In the genomic region with DNA sequence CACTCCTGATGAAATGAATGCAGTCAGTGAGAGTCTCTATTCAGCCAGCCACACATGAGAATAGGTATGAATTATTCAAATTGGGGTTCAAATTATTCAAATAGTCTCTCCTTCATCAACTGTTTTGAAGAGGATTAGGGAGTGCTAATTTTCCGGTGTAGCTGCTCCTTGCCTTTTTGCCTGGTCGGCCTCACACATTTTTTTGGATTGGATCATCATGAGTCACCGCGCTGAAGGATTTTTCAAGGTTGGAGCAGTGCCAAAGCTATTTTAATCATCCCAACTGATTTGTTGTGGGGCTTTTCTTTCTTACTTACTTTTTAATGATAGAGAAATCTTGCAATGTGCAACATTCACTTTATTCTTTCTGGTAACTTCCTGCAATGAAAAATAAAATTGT, we compare ENCODE assay signal across 10 cellular contexts. TPM values are rescaled to one million over a fixed set of nuclear protein-coding genes. Genes with fewer than 3 reads are reported as not detected.
DNase-seq lines count a peak whose midpoint lies in the region; ATAC-seq, FAIRE-seq and TF ChIP-seq lines count a peak whose summit lies in the region.
"Had no signal": no experiment of that assay in that cellular context is flagged by ENCODE, and none has a peak within 500 bp of the region (broad histone marks: within the 10 kb centered on the region; RNA-seq: fewer than 3 reads in every experiment).

No MANE protein-coding gene starts in this region.

- no peak overlapping the region for H3K4me3 ChIP-seq in BJ (ENCODE audit: low read depth, low read length)
- H3K4me3 ChIP-seq in astrocyte of the spinal cord (ENCODE audit: low read depth, low read length): no peak overlapping the region
- H3K4me3 ChIP-seq in keratinocyte (ENCODE audit: control insufficient read depth in 2 of 3, extremely low read depth in 1 of 3, insufficient read depth in 2 of 3, low read depth in 1 of 3, low read length in 3 of 3): peak overlapping the region in 1 of 3 experiments; percentile 29

- no peak overlapping the region for H3K27ac ChIP-seq in keratinocyte (ENCODE audit: control insufficient read depth, insufficient read depth, low read length)

- peaks cover 32% of the 10 kb centered on the region for H3K4me1 ChIP-seq in keratinocyte (ENCODE audit: control insufficient read depth, extremely low read depth, insufficient read depth, low read length)

- H3K9me1 ChIP-seq in keratinocyte (ENCODE audit: control insufficient read depth, extremely low read depth, insufficient read depth, low read length): no peaks in the 10 kb centered on the region

- no peaks in the 10 kb centered on the region for H4K20me1 ChIP-seq in keratinocyte (ENCODE audit: control insufficient read depth, extremely low read depth, insufficient read depth, low read length)

- dilution Hi-C loops in keratinocyte (cut with MboI; ENCODE audit: extremely low pct_ligation_motif_present, low sequenced_read_pairs): no loop called here

- CTCF ChIA-PET in BJ (lab: Yijun Ruan, JAX): interaction anchor here (1.4 to 6.9 kb wide), 3 partner anchors 8 to 65 kb away, joined by 3 to 53 read pairs (median 6); no protein-coding TSS in a partner anchor

- no peak for ATAC-seq in activated naive CD4-positive, alpha-beta T cell treated with anti-CD3 and anti-CD28 coated beads, Interleukin-2, amount 50 U/mL, for 72 hours
- ATAC-seq in GM21528 (IDR thresholded peaks at IDR 0.05; ENCODE audit: low FRiP score, unreplicated experiment) (no peak), GM18861 (IDR thresholded peaks at IDR 0.05; ENCODE audit: unreplicated experiment) (no peak)

- DNase-seq in BJ (ENCODE audit: low read depth) (peak; percentile 58), NCI-H1105 (lab: John Stamatoyannopoulos, UW) (peak; percentile 83), astrocyte of the spinal cord (ENCODE audit: low read depth, low spot score) (peak; percentile 93), keratinocyte (ENCODE audit: low read depth, low spot score) (no peak), KG1 (lab: John Stamatoyannopoulos, UW) (no peak)
- no peak for DNase-seq in activated naive CD4-positive, alpha-beta T cell treated with anti-CD3 and anti-CD28 coated beads, Interleukin-2, amount 50 U/mL, for 72 hours (ENCODE audit: low spot score in 2 of 2)

- peak; percentile 93 for FAIRE-seq in keratinocyte (lab: Jason Lieb, UNC)
- FAIRE-seq: GM18507 had no signal

- no peaks in the 10 kb centered on the region for H3K36me3 ChIP-seq in BJ (ENCODE audit: control insufficient read depth, insufficient read depth, low read length)
- no peaks in the 10 kb centered on the region for H3K36me3 ChIP-seq in keratinocyte (ENCODE audit: control insufficient read depth in 2 of 2, extremely low read depth in 1 of 2, insufficient read depth in 2 of 2, low read length in 2 of 2)

- no peak overlapping the region for H3K27ac Mint-ChIP-seq in activated naive CD4-positive, alpha-beta T cell treated with anti-CD3 and anti-CD28 coated beads, Interleukin-2, amount 50 U/mL, for 72 hours
- H3K27ac Mint-ChIP-seq: activated naive CD8-positive, alpha-beta T cell had no signal

- no peaks in the 10 kb centered on the region for H3K36me3 Mint-ChIP-seq in activated naive CD4-positive, alpha-beta T cell treated with anti-CD3 and anti-CD28 coated beads, Interleukin-2, amount 50 U/mL, for 72 hours
- H3K36me3 Mint-ChIP-seq: activated naive CD8-positive, alpha-beta T cell had no signal

- peak overlapping the region; percentile 29 for H2AFZ ChIP-seq in keratinocyte (ENCODE audit: control insufficient read depth, low read length)

- peak overlapping the region; percentile 55 for H3K4me2 ChIP-seq in keratinocyte (ENCODE audit: control insufficient read depth, extremely low read depth, insufficient read depth, low read depth, low read length)

- no peaks in the 10 kb centered on the region for H3K9me3 ChIP-seq in keratinocyte (ENCODE audit: control insufficient read depth, low read depth, low read length)

- POLR2A ChIA-PET in BJ (lab: Charles Lee): interaction anchor here (0.6 kb wide), 2 partner anchors 14 to 338 kb away, joined by 3 read pairs; no protein-coding TSS in a partner anchor

- in situ Hi-C loops in astrocyte of the spinal cord (cut with HindIII; ENCODE audit: low sequenced_read_pairs): no loop called here

- no peak for TF ChIP-seq CTCF in BJ (IDR thresholded peaks at IDR 0.05; ENCODE audit: insufficient read depth, low read depth, low read length)
- TF ChIP-seq CTCF in astrocyte of the spinal cord (IDR thresholded peaks at IDR 0.05; ENCODE audit: low read depth, low read length): no peak
- no peak for TF ChIP-seq CTCF in keratinocyte (optimal IDR thresholded peaks at IDR 0.05 in 1 of 3, IDR thresholded peaks at IDR 0.05 in 1 of 3, conservative IDR thresholded peaks at IDR 0.05 in 1 of 3; ENCODE audit: extremely low read depth in 1 of 3, insufficient read depth in 2 of 3, low read length in 3 of 3)

- no peaks in the 10 kb centered on the region for H3K9me3 Mint-ChIP-seq in activated naive CD4-positive, alpha-beta T cell treated with anti-CD3 and anti-CD28 coated beads, Interleukin-2, amount 50 U/mL, for 72 hours

- H3K27me3 ChIP-seq in BJ (ENCODE audit: control insufficient read depth, insufficient read depth, low read length) (no peaks in the 10 kb centered on the region), keratinocyte (ENCODE audit: control insufficient read depth, extremely low read depth, insufficient read depth, low read length) (no peaks in the 10 kb centered on the region)

- no peak overlapping the region for H3K9ac ChIP-seq in keratinocyte (ENCODE audit: control insufficient read depth, extremely low read depth, insufficient read depth, low read length)

- H3K79me2 ChIP-seq in keratinocyte (ENCODE audit: control insufficient read depth, insufficient read depth, low read length): no peaks in the 10 kb centered on the region

RNA-seq across cellular contexts. Expression of a gene that starts 2.4 kb away (rescaled TPM):
- polyA plus RNA-seq in BJ (2011; rRNA removed) (4.9 and 5.5 TPM in 2 replicates), keratinocyte (0.26 to 1.9 TPM (median 0.81 TPM) in 3 replicates)
- polyA minus RNA-seq in BJ (2011; rRNA and poly(A)+ RNA removed): 3.9 and 8.2 TPM in 2 replicates
- polyA plus RNA-seq in keratinocyte (2011; ENCODE audit: low read depth): 0.80 TPM
- 0.96 and 1.1 TPM in 2 replicates for polyA plus RNA-seq in keratinocyte (2011; cell fraction: cytosol; rRNA removed)
- polyA plus RNA-seq in keratinocyte (2011; cell fraction: nucleus; rRNA removed): 1.2 and 1.9 TPM in 2 replicates
- polyA plus RNA-seq in keratinocyte (2012; ENCODE audit: low replicate concordance): 0.15 and 0.48 TPM in 2 replicates
- 2.3 to 3.9 TPM (median 2.8 TPM) in 3 replicates for polyA minus RNA-seq in keratinocyte
- polyA minus RNA-seq in keratinocyte (2011; cell fraction: cytosol; rRNA and poly(A)+ RNA removed): 0.58 TPM
- polyA minus RNA-seq in keratinocyte (2011; cell fraction: nucleus; rRNA and poly(A)+ RNA removed): 1.7 and 1.8 TPM in 2 replicates
- total RNA-seq in activated naive CD4-positive, alpha-beta T cell treated with anti-CD3 and anti-CD28 coated beads, Interleukin-2, amount 50 U/mL, for 72 hours: 1 to 10 TPM in 1 of 2 donors, not detected in 1; 1.4 TPM

Comparison
In these comparisons a context has a peak if more than half of its experiments do, and no peak if none do; other contexts are left out.
1. DNase-seq: peak in BJ (single experiment), NCI-H1105 (single experiment) and astrocyte of the spinal cord (single experiment); none in keratinocyte (single experiment), activated naive CD4-positive, alpha-beta T cell treated with anti-CD3 and anti-CD28 coated beads, Interleukin-2, amount 50 U/mL, for 72 hours (0 of 2) and KG1 (single experiment).